In genomic region chr19:12668346-12668745, GRCh38 we compare ENCODE assay signal across 8 cellular contexts. TPM values are rescaled to one million over a fixed set of nuclear protein-coding genes. Genes with fewer than 3 reads are reported as not detected.
A peak's percentile ranks its signal among the peaks of the same experiment; 100 is the strongest.
DNase-seq lines count a peak whose midpoint lies in the region; ATAC-seq and TF ChIP-seq lines count a peak whose summit lies in the region.

No MANE protein-coding gene starts in this region.

- intact Hi-C loops in heart right ventricle (cut with DNase I) (loop anchor here in 2 of 10 donors (5.0 kb wide), 1 partner anchor 106 kb away; no protein-coding TSS in a partner anchor), Right ventricle myocardium inferior (cut with DNase I) (no loop called here), MCF 10A (cut with micrococcal nuclease) (loop anchor here (2.0 to 10.0 kb wide), 2 partner anchors 58 to 504 kb away; partner anchors contain the start of genes ZNF136, ZNF490 and ZNF791), head of caudate nucleus (cut with DNase I) (loop anchor here (10.0 kb wide), 1 partner anchor 104 kb away; no protein-coding TSS in a partner anchor), posterior cingulate gyrus (cut with DNase I) (no loop called here)

- ATAC-seq in heart right ventricle (no peak), Right ventricle myocardium inferior (no peak)

- peak overlapping the region; percentile 100 for H3K27ac Mint-ChIP-seq in MCF 10A (ENCODE audit: low read depth, unreplicated experiment)
- H3K27ac Mint-ChIP-seq in mesothelial cell of epicardium: peak overlapping the region; percentile 100

- no peak for DNase-seq in heart right ventricle
- DNase-seq in Right ventricle myocardium inferior (ENCODE audit: missing footprints): no peak
- no peak for DNase-seq in MCF 10A (ENCODE audit: unreplicated experiment)
- DNase-seq in mesothelial cell of epicardium (ENCODE audit: low spot score in 2 of 2, unreplicated experiment in 2 of 2): no peak
- DNase-seq in head of caudate nucleus: no peak
- no peak for DNase-seq in kidney tubule cell (ENCODE audit: low spot score)
- no peak for DNase-seq in posterior cingulate gyrus

- H3K4me3 Mint-ChIP-seq in MCF 10A (ENCODE audit: unreplicated experiment): peak overlapping the region; percentile 92
- H3K4me3 Mint-ChIP-seq in mesothelial cell of epicardium: peak overlapping the region; percentile 99

- POLR2A ChIA-PET in MCF 10A (lab: Yijun Ruan, JAX): interaction anchor here (0.6 to 3.2 kb wide), 11 partner anchors 9 to 134 kb away, joined by 3 to 40 read pairs (median 5); partner anchors contain the start of genes DHPS, FBXW9, TNPO2 and TRIR

- WGBS in heart right ventricle, 2 donors: 68 to 72% methylated on average over 8 of the region's 8 CpGs
- WGBS in urinary bladder: 74% methylated on average over 8 of the region's 8 CpGs

- peaks cover 0 to 48% (median 14%) of the 10 kb centered on the region in 9 donors for H3K36me3 ChIP-seq in heart right ventricle
- H3K36me3 ChIP-seq in urinary bladder (ENCODE audit: insufficient read depth): no peaks in the 10 kb centered on the region

- H3K27me3 Mint-ChIP-seq in MCF 10A (ENCODE audit: insufficient read depth, unreplicated experiment) (no peaks in the 10 kb centered on the region), mesothelial cell of epicardium (ENCODE audit: low read depth) (no peaks in the 10 kb centered on the region)

- H3K4me1 ChIP-seq in heart right ventricle: peaks cover 17 to 55% (median 41%) of the 10 kb centered on the region in 9 donors
- no peaks in the 10 kb centered on the region for H3K4me1 ChIP-seq in urinary bladder (ENCODE audit: insufficient read depth)

- no peaks in the 10 kb centered on the region for H3K9me3 ChIP-seq in heart right ventricle

- H3K4me1 Mint-ChIP-seq in MCF 10A (ENCODE audit: insufficient read depth, unreplicated experiment) (peaks cover 7% of the 10 kb centered on the region), mesothelial cell of epicardium (peaks cover 42% of the 10 kb centered on the region)

- no peaks in the 10 kb centered on the region for H3K9me3 Mint-ChIP-seq in MCF 10A (ENCODE audit: unreplicated experiment)
- H3K9me3 Mint-ChIP-seq in mesothelial cell of epicardium: no peaks in the 10 kb centered on the region

- CTCF ChIA-PET in MCF 10A (lab: Yijun Ruan, JAX): interaction anchor here (0.6 kb wide), 2 partner anchors 103 to 721 kb away, joined by 3 to 4 read pairs; no protein-coding TSS in a partner anchor

- TF ChIP-seq CTCF in heart right ventricle (IDR thresholded peaks at IDR 0.05) (no peak), MCF 10A (IDR thresholded peaks at IDR 0.05; ENCODE audit: unreplicated experiment) (no peak), mesothelial cell of epicardium (IDR thresholded peaks at IDR 0.05; ENCODE audit: unreplicated experiment) (no peak)

- peaks cover 47% of the 10 kb centered on the region for H3K36me3 Mint-ChIP-seq in MCF 10A (ENCODE audit: insufficient read depth, unreplicated experiment)
- H3K36me3 Mint-ChIP-seq in mesothelial cell of epicardium: peaks cover 4% of the 10 kb centered on the region

- H3K27ac ChIP-seq in heart right ventricle (peak overlapping the region in 7 of 10 donors; percentile 84 to 100 (median 94)), urinary bladder (ENCODE audit: low read depth) (no peak overlapping the region)

- H3K4me3 ChIP-seq in heart right ventricle: peak overlapping the region; percentile 73 to 97 (median 85)
- H3K4me3 ChIP-seq in urinary bladder (ENCODE audit: low read depth, low read length): peak overlapping the region; percentile 82

- H3K27me3 ChIP-seq in heart right ventricle: no peaks in the 10 kb centered on the region

- no TSS peak for BruUV-seq in MCF 10A (replicated peaks; lab: Mats Ljungman, UMichigan)

RNA-seq across cellular contexts. Expression of gene WDR83, which starts 1.7 kb away (rescaled TPM):
- total RNA-seq in heart right ventricle (10 to 100 TPM in 1 of 10 donors, 1 to 10 TPM in 9; 5.5 to 10.7 (median 7.9) TPM), Right ventricle myocardium inferior (7.2 TPM), MCF 10A (2022) (9.3 and 11.7 TPM in 2 replicates), mesothelial cell of epicardium (12.5 to 14.6 TPM (median 13.6 TPM) in 3 replicates), urinary bladder (5.1 TPM)
- polyA plus RNA-seq in heart right ventricle (10 to 100 TPM; 14.5 to 19.7 TPM), urinary bladder (17.5 TPM)

RNA-seq across cellular contexts. Expression of gene MAN2B1, which starts 1.8 kb away (rescaled TPM):
- total RNA-seq in heart right ventricle: 10 to 100 TPM; 14.2 to 89.9 (median 25.5) TPM
- 10 to 100 TPM; 17.7 to 40.1 TPM for polyA plus RNA-seq in heart right ventricle
- total RNA-seq in Right ventricle myocardium inferior: 40.2 TPM
- total RNA-seq in MCF 10A (2022): 53.8 and 67.0 TPM in 2 replicates
- total RNA-seq in mesothelial cell of epicardium: 105 to 109 TPM (median 107 TPM) in 3 replicates
- total RNA-seq in urinary bladder: 31.1 TPM
- polyA plus RNA-seq in urinary bladder: 60.0 TPM

RNA-seq across cellular contexts. Expression of gene DHPS, which starts 13.3 kb away (rescaled TPM):
- total RNA-seq in heart right ventricle: 10 to 100 TPM; 43.6 to 59.3 (median 49.7) TPM
- 10 to 100 TPM; 64.5 to 82.2 TPM for polyA plus RNA-seq in heart right ventricle
- 45.9 TPM for total RNA-seq in Right ventricle myocardium inferior
- total RNA-seq in MCF 10A (2022): 74.2 and 85.8 TPM in 2 replicates
- 91.3 to 101 TPM (median 97.0 TPM) in 3 replicates for total RNA-seq in mesothelial cell of epicardium
- 29.9 TPM for total RNA-seq in urinary bladder
- 99.0 TPM for polyA plus RNA-seq in urinary bladder

RNA-seq across cellular contexts. Expression of gene GNG14, which starts 19.5 kb away (rescaled TPM):
- total RNA-seq in heart right ventricle (not detected), Right ventricle myocardium inferior (not detected), MCF 10A (2022) (not detected in 2 replicates), mesothelial cell of epicardium (not detected in 3 replicates), urinary bladder (not detected)
- polyA plus RNA-seq in heart right ventricle (not detected), urinary bladder (not detected)

RNA-seq across cellular contexts. Expression of gene FBXW9, which starts 28.1 kb away (rescaled TPM):
- total RNA-seq in heart right ventricle: 1 to 10 TPM; 1.2 to 3.1 (median 2.1) TPM
- 1 to 10 TPM; 1.2 to 4.6 TPM for polyA plus RNA-seq in heart right ventricle
- 1.7 TPM for total RNA-seq in Right ventricle myocardium inferior
- total RNA-seq in MCF 10A (2022): 10.8 and 13.8 TPM in 2 replicates
- total RNA-seq in mesothelial cell of epicardium: 9.6 to 9.8 TPM (median 9.8 TPM) in 3 replicates
- 2.6 TPM for total RNA-seq in urinary bladder
- polyA plus RNA-seq in urinary bladder: 8.9 TPM

Comparison
In these comparisons a context has a peak if more than half of its experiments do, and no peak if none do; other contexts are left out.
1. intact Hi-C loops: an anchor here in MCF 10A (2.0 to 10.0 kb wide) and head of caudate nucleus (10.0 kb wide); none called in Right ventricle myocardium inferior and posterior cingulate gyrus.